In genomic region chr20:41619360-41620115, GRCh38 we compare ENCODE assay signal across 1 cellular context.
TF ChIP-seq lines count a peak whose summit lies in the region.

No MANE protein-coding gene starts in this region.

TF ChIP-seq in HepG2, 621 proteins besides CTCF, POLR2A, EP300 and RAD21 (continued from another document):
- TF ChIP-seq ZBTB40 (IDR thresholded peaks at IDR 0.05) (no peak), ZBTB40 (CRISPR knock-in tag; IDR thresholded peaks at IDR 0.05) (no peak; the same call in 1 of the 2 replicates), ZBTB33 (CRISPR knock-in tag; IDR thresholded peaks at IDR 0.05) (peak; percentile 87), TBX3 (IDR thresholded peaks at IDR 0.05; ENCODE audit: borderline replicate concordance) (no peak), HNRNPH1 (optimal IDR thresholded peaks at IDR 0.05; ENCODE audit: low read depth, low read length) (no peak)
